Comparison of ENCODE assay signal across 11 cellular contexts in the genomic region with DNA sequence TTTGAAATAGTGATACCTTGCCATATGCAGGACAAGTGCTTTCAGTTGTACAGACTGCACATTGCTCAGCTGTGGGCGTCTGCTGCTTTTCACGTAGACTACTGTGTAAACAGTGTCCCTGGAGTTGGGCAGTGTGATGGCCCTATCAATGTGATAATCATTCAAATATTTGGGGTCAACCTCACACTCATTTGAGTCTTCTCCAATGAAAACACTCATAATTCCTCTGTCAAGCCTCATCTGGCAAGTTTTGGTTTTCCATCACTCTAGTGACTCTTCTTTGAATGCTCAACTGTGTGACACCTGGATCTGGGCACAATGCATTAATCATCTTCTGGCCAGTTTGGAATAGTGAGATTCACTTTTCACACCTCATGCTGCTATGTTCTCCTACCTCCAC.
DNase-seq lines count a peak whose midpoint lies in the region; TF ChIP-seq lines count a peak whose summit lies in the region.
"Had no signal": no experiment of that assay in that cellular context is flagged by ENCODE, and none has a peak within 500 bp of the region (broad histone marks: within the 10 kb centered on the region; RNA-seq: fewer than 3 reads in every experiment).

No MANE protein-coding gene starts in this region.

- CTCF ChIA-PET in mammary epithelial cell (lab: Charles Lee; ENCODE audit: low non-redundant PET), result no interaction called here

- H3K9ac ChIP-seq in mammary epithelial cell (ENCODE audit: insufficient read depth, low read length), result peak overlapping the region; percentile 36

- no peaks in the 10 kb centered on the region for H3K36me3 ChIP-seq in mammary epithelial cell (ENCODE audit: insufficient read depth, low read length)

- no peaks in the 10 kb centered on the region for H4K20me1 ChIP-seq in mammary epithelial cell (ENCODE audit: insufficient read depth, low read length)

- intact Hi-C loops in mammary epithelial cell (cut with micrococcal nuclease), result no loop called here

- dilution Hi-C loops in mammary epithelial cell (cut with HindIII; ENCODE audit: low sequenced_read_pairs), result no loop called here

- no peak for TF ChIP-seq CTCF in mammary epithelial cell (conservative IDR thresholded peaks at IDR 0.05 in 1 of 2, IDR thresholded peaks at IDR 0.05 in 1 of 2; ENCODE audit: extremely low read depth in 1 of 2, insufficient read depth in 1 of 2, low read depth in 1 of 2, low read length in 2 of 2)

- peaks cover 60% of the 10 kb centered on the region for H3K4me1 ChIP-seq in mammary epithelial cell (ENCODE audit: insufficient read depth, low read length)

- H3K79me2 ChIP-seq in mammary epithelial cell (ENCODE audit: insufficient read depth, low read length), result no peaks in the 10 kb centered on the region

- BruUV-seq in mammary epithelial cell (replicated peaks; lab: Mats Ljungman, UMichigan), result no TSS peak

- H3K4me3 ChIP-seq in mammary epithelial cell (replicated peaks in 1 of 3; ENCODE audit: insufficient read depth in 1 of 3, low read depth in 2 of 3, low read length in 3 of 3), result no peak overlapping the region

- in situ Hi-C loops in mammary epithelial cell (cut with MboI; ENCODE audit: low sequenced_read_pairs in 2 of 2) (loop anchor here (10.0 to 25.0 kb wide), 3 partner anchors 54 to 101 kb away; no protein-coding TSS in a partner anchor), G401 (cut with HindIII; ENCODE audit: low sequenced_read_pairs) (no loop called here)

- DNase-seq in EL, result peak; percentile 88
- DNase-seq in NCI-H2196 (lab: John Stamatoyannopoulos, UW; ENCODE audit: unreplicated experiment), result peak; percentile 52
- peak; percentile 61 for DNase-seq in mammary epithelial cell
- DNase-seq in myocyte (ENCODE audit: low read depth), result peak; percentile 52
- no peak for DNase-seq in AG20443 (ENCODE audit: low spot score)
- no peak for DNase-seq in foreskin melanocyte
- DNase-seq in G401 (ENCODE audit: low spot score), result no peak
- no peak for DNase-seq in UCSD-AML1 (lab: John Stamatoyannopoulos, UW; ENCODE audit: unreplicated experiment)
- DNase-seq: activated CD4-positive, alpha-beta T cell treated with anti-CD3 and anti-CD28 coated beads for 36 hours; Kasumi-1; NCI-H526 had no signal

- peak overlapping the region; percentile 96 for H3K27ac ChIP-seq in mammary epithelial cell (ENCODE audit: insufficient read depth, low read depth, low read length)

- H2AFZ ChIP-seq in mammary epithelial cell (ENCODE audit: low read depth, low read length), result no peak overlapping the region

- 71% methylated on average over 2 of the region's 2 CpGs for WGBS in mammary epithelial cell (ENCODE audit: low coverage, missing lambda C conversion rate)

- H3K27me3 ChIP-seq in mammary epithelial cell (ENCODE audit: insufficient read depth, low read length), result no peaks in the 10 kb centered on the region

- H3K9me3 ChIP-seq in mammary epithelial cell (replicated peaks; ENCODE audit: insufficient read depth, low read length), result no peaks in the 10 kb centered on the region

- H3K4me2 ChIP-seq in mammary epithelial cell (ENCODE audit: insufficient read depth, low read depth, low read length), result no peak overlapping the region

Comparison
In these comparisons a context has a peak if more than half of its experiments do, and no peak if none do; other contexts are left out.
1. DNase-seq: peak in EL (single experiment), NCI-H2196 (single experiment), mammary epithelial cell (single experiment) and myocyte (single experiment); none in AG20443 (single experiment), foreskin melanocyte (single experiment), G401 (single experiment) and UCSD-AML1 (single experiment).